20 cellular contexts compared by ENCODE assay signal in genomic region chr9:134912126-134912840, GRCh38. TPM values are rescaled to one million over a fixed set of nuclear protein-coding genes. Genes with fewer than 3 reads are reported as not detected.
A peak's percentile ranks its signal among the peaks of the same experiment; 100 is the strongest.
DNase-seq lines count a peak whose midpoint lies in the region; ATAC-seq lines count a peak whose summit lies in the region.
"Had no signal": no experiment of that assay in that cellular context is flagged by ENCODE, and none has a peak within 500 bp of the region (broad histone marks: within the 10 kb centered on the region; RNA-seq: fewer than 3 reads in every experiment).

No MANE protein-coding gene starts in this region.

- H3K9me3 Mint-ChIP-seq in dendritic cell treated with granulocyte-macrophage colony-stimulating factor and Interleukin-4, amounts not matched to agents 40 ng/mL and 50 ng/mL, for 4 days: peaks cover 23% of the 10 kb centered on the region
- H3K9me3 Mint-ChIP-seq: CD8-positive, alpha-beta T cell had no signal

- no peak overlapping the region for H2BK120ac ChIP-seq in neuronal stem cell (ENCODE audit: low read depth, low read length)

- H3K4me1 Mint-ChIP-seq in dendritic cell treated with granulocyte-macrophage colony-stimulating factor and Interleukin-4, amounts not matched to agents 40 ng/mL and 50 ng/mL, for 4 days (ENCODE audit: low read depth): peaks cover 68% of the 10 kb centered on the region

- H2BK12ac ChIP-seq in neuronal stem cell (ENCODE audit: low read length): no peak overlapping the region

- H3K27ac Mint-ChIP-seq in dendritic cell treated with granulocyte-macrophage colony-stimulating factor and Interleukin-4, amounts not matched to agents 40 ng/mL and 50 ng/mL, for 4 days: peak overlapping the region; percentile 58
- H3K27ac Mint-ChIP-seq: CD8-positive, alpha-beta T cell had no signal

- H3K9me3 ChIP-seq in neuronal stem cell (replicated peaks in 1 of 2; ENCODE audit: control insufficient read depth in 2 of 2, insufficient read depth in 1 of 2, low read depth in 1 of 2, low read length in 2 of 2): no peaks in the 10 kb centered on the region
- H3K9me3 ChIP-seq: BLaER1, Peyer's patch had no signal

- H2AK5ac ChIP-seq in neuronal stem cell (ENCODE audit: low read depth, low read length): peak overlapping the region; percentile 42

- no peak overlapping the region for H4K8ac ChIP-seq in neuronal stem cell (ENCODE audit: low read depth, low read length)

- no peak overlapping the region for H3K4me3 ChIP-seq in neuronal stem cell (ENCODE audit: low read length in 2 of 2)
- H3K4me3 ChIP-seq: BLaER1, Peyer's patch had no signal

- H3K36me3 ChIP-seq in neuronal stem cell (replicated peaks in 1 of 2; ENCODE audit: control insufficient read depth in 2 of 2, insufficient read depth in 2 of 2, low read length in 2 of 2): no peaks in the 10 kb centered on the region
- H3K36me3 ChIP-seq: BLaER1, Peyer's patch had no signal

- H2AFZ ChIP-seq in neuronal stem cell (ENCODE audit: low read length): no peak overlapping the region

- no peak overlapping the region for H4K91ac ChIP-seq in neuronal stem cell (ENCODE audit: low read depth, low read length, poor library complexity)

- peaks cover 45% of the 10 kb centered on the region for H3K36me3 Mint-ChIP-seq in dendritic cell treated with granulocyte-macrophage colony-stimulating factor and Interleukin-4, amounts not matched to agents 40 ng/mL and 50 ng/mL, for 4 days (ENCODE audit: low read depth)
- H3K36me3 Mint-ChIP-seq: CD8-positive, alpha-beta T cell had no signal

- peak; percentile 34 for DNase-seq in activated effector memory CD4-positive, alpha-beta T cell treated with anti-CD3 and anti-CD28 coated beads, Interleukin-2, amount 50 U/mL, for 16 hours
- DNase-seq in activated effector memory CD4-positive, alpha-beta T cell treated with Interleukin-2 at 50 U/mL for 16 hours: no peak
- DNase-seq in neuronal stem cell (ENCODE audit: low spot score): no peak
- DNase-seq in occipital lobe (lab: John Stamatoyannopoulos, UW): no peak
- DNase-seq: DMS79; IMR-90; NCI-H1417 treated with DMSO at 0.1 percent for 48 hours; NCI-H2029; NCI-H446; NK-92 treated with Interleukin-12 subunit alpha and Interleukin-12 subunit beta, amount 100 ng/mL, for 24 hours had no signal

- H3K4ac ChIP-seq in neuronal stem cell (ENCODE audit: low read length): peak overlapping the region; percentile 69

- no peaks in the 10 kb centered on the region for H3K27me3 ChIP-seq in neuronal stem cell (ENCODE audit: control insufficient read depth in 3 of 3, insufficient read depth in 3 of 3, low read depth in 1 of 3, low read length in 3 of 3)
- H3K27me3 ChIP-seq: BLaER1, Peyer's patch had no signal

- no peak overlapping the region for H3K4me3 Mint-ChIP-seq in dendritic cell treated with granulocyte-macrophage colony-stimulating factor and Interleukin-4, amounts not matched to agents 40 ng/mL and 50 ng/mL, for 4 days
- H3K4me3 Mint-ChIP-seq: CD8-positive, alpha-beta T cell had no signal

- no peak overlapping the region for H3K23ac ChIP-seq in neuronal stem cell (ENCODE audit: low read depth, low read length, poor library complexity)

- no CpG with 5 or more reads among the region's 20 CpGs for WGBS in neuronal stem cell (ENCODE audit: extremely low coverage in 2 of 2, insufficient read length in 2 of 2, insufficient replicate concordance in 1 of 2), 2 donors

- H2BK5ac ChIP-seq in neuronal stem cell (ENCODE audit: low read length): no peak overlapping the region

- ATAC-seq in HG02870 (IDR thresholded peaks at IDR 0.05; ENCODE audit: unreplicated experiment) (no peak), HG02973 (IDR thresholded peaks at IDR 0.05; ENCODE audit: unreplicated experiment) (no peak)
- ATAC-seq: CD8-positive, alpha-beta T cell had no signal

- H3K14ac ChIP-seq in neuronal stem cell (ENCODE audit: low read length): peak overlapping the region; percentile 58

- peak overlapping the region; percentile 65 for H3K18ac ChIP-seq in neuronal stem cell (ENCODE audit: low read length)

- H3K4me1 ChIP-seq in neuronal stem cell (ENCODE audit: control insufficient read depth in 2 of 2, insufficient read depth in 1 of 2, low read depth in 1 of 2, low read length in 2 of 2): no peaks in the 10 kb centered on the region
- H3K4me1 ChIP-seq: Peyer's patch had no signal

- no peak overlapping the region for H2BK15ac ChIP-seq in neuronal stem cell (ENCODE audit: low read length)

- H3K9ac ChIP-seq in neuronal stem cell (ENCODE audit: low read depth, low read length, poor library complexity): no peak overlapping the region
- H3K9ac ChIP-seq: BLaER1 had no signal

- intact Hi-C loops in dendritic cell treated with granulocyte-macrophage colony-stimulating factor and Interleukin-4, amounts not matched to agents 40 ng/mL and 50 ng/mL, for 4 days (cut with micrococcal nuclease): no loop called here

- peaks cover 20% of the 10 kb centered on the region for H3K27me3 Mint-ChIP-seq in dendritic cell treated with granulocyte-macrophage colony-stimulating factor and Interleukin-4, amounts not matched to agents 40 ng/mL and 50 ng/mL, for 4 days

- no peak overlapping the region for H3K27ac ChIP-seq in neuronal stem cell (replicated peaks; ENCODE audit: low read length)
- H3K27ac ChIP-seq: BLaER1, Peyer's patch had no signal

- no peaks in the 10 kb centered on the region for H3K79me1 ChIP-seq in neuronal stem cell (ENCODE audit: low read depth, low read length)

- H3K4me2 ChIP-seq in neuronal stem cell (ENCODE audit: insufficient read depth, low read length, poor library complexity, severe bottlenecking): no peak overlapping the region
- H3K4me2 ChIP-seq: BLaER1 had no signal

RNA-seq across cellular contexts. Expression of gene FCN1, which starts 5.4 kb away (rescaled TPM):
- polyA plus RNA-seq in neuronal stem cell (2013, experiment 1 of 2): not detected
- polyA plus RNA-seq in neuronal stem cell (2013, experiment 2 of 2): not detected
- total RNA-seq in occipital lobe: 1.1 TPM
- total RNA-seq: A673, H1, IMR-90, M059J, SK-MEL-5 had no signal
- polyA plus RNA-seq: H1, IMR-90 had no signal

RNA-seq across cellular contexts. Expression of gene FCN2, which starts 31.7 kb away (rescaled TPM):
- polyA plus RNA-seq in neuronal stem cell (2013, experiment 1 of 2): not detected
- polyA plus RNA-seq in neuronal stem cell (2013, experiment 2 of 2): not detected
- total RNA-seq in occipital lobe: not detected
- total RNA-seq: A673; CD8-positive, alpha-beta T cell; H1; IMR-90; M059J; Peyer's patch; SK-MEL-5 had no signal
- polyA plus RNA-seq: H1, IMR-90 had no signal
